In genomic region chr18:6414723-6415362, GRCh38 we compare ENCODE assay signal across 1 cellular context.
TF ChIP-seq lines count a peak whose summit lies in the region.

TSS of gene L3MBTL4 (minus strand) at chr18:6414911. CDS start at chr18:6311625, 103,286 bp downstream.

TF ChIP-seq in HepG2, 621 proteins besides CTCF, POLR2A, EP300 and RAD21 (continued from another document and continues in another):
- TF ChIP-seq, protein P1, sequence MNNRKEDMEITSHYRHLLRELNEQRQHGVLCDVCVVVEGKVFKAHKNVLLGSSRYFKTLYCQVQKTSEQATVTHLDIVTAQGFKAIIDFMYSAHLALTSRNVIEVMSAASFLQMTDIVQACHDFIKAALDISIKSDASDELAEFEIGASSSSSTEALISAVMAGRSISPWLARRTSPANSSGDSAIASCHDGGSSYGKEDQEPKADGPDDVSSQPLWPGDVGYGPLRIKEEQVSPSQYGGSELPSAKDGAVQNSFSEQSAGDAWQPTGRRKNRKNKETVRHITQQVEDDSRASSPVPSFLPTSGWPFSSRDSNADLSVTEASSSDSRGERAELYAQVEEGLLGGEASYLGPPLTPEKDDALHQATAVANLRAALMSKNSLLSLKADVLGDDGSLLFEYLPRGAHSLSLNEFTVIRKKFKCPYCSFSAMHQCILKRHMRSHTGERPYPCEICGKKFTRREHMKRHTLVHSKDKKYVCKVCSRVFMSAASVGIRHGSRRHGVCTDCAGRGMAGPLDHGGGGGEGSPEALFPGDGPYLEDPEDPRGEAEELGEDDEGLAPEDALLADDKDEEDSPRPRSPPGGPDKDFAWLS (CRISPR knock-in tag; IDR thresholded peaks at IDR 0.05; ENCODE audit: borderline replicate concordance), result no peak
- TF ChIP-seq ZNF292 (CRISPR knock-in tag; IDR thresholded peaks at IDR 0.05; ENCODE audit: borderline replicate concordance, low read depth), result 0 out of 2 replicates have a peak, but pooled peaks have one; percentile 25
- TF ChIP-seq ZFP37 (CRISPR knock-in tag; IDR thresholded peaks at IDR 0.05; ENCODE audit: borderline replicate concordance), result no peak
- TF ChIP-seq, protein P2, sequence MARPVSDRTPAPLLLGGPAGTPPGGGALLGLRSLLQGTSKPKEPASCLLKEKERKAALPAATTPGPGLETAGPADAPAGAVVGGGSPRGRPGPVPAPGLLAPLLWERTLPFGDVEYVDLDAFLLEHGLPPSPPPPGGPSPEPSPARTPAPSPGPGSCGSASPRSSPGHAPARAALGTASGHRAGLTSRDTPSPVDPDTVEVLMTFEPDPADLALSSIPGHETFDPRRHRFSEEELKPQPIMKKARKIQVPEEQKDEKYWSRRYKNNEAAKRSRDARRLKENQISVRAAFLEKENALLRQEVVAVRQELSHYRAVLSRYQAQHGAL (CRISPR knock-in tag; IDR thresholded peaks at IDR 0.05; ENCODE audit: not compliant biosample characterization), result no peak
- peak; percentile 55; the same call in 1 of the 2 replicates for TF ChIP-seq SALL1 (CRISPR knock-in tag; IDR thresholded peaks at IDR 0.05)
- TF ChIP-seq ZNF20 (CRISPR knock-in tag; IDR thresholded peaks at IDR 0.05), result no peak
- TF ChIP-seq DR1 (CRISPR knock-in tag; IDR thresholded peaks at IDR 0.05), result no peak
- no peak for TF ChIP-seq CBFB (CRISPR knock-in tag; IDR thresholded peaks at IDR 0.05)
- TF ChIP-seq KLF12 (CRISPR knock-in tag; IDR thresholded peaks at IDR 0.05; ENCODE audit: borderline replicate concordance), result 0 out of 2 replicates have a peak, but pooled peaks have one; percentile 24
- TF ChIP-seq HOXA3 (CRISPR knock-in tag; IDR thresholded peaks at IDR 0.05), result peak; percentile 29; the same call in 1 of the 2 replicates
- no peak for TF ChIP-seq CHD2 (IDR thresholded peaks at IDR 0.05; ENCODE audit: low read depth, low read length)
- no peak for TF ChIP-seq HMGA1 (CRISPR knock-in tag; conservative IDR thresholded peaks at IDR 0.05)
- peak; percentile 17; the same call in 1 of the 2 replicates for TF ChIP-seq ARID4A (CRISPR knock-in tag; IDR thresholded peaks at IDR 0.05; ENCODE audit: borderline replicate concordance)
- no peak for TF ChIP-seq MED8 (CRISPR knock-in tag; IDR thresholded peaks at IDR 0.05; ENCODE audit: insufficient replicate concordance)
- TF ChIP-seq, protein P3, sequence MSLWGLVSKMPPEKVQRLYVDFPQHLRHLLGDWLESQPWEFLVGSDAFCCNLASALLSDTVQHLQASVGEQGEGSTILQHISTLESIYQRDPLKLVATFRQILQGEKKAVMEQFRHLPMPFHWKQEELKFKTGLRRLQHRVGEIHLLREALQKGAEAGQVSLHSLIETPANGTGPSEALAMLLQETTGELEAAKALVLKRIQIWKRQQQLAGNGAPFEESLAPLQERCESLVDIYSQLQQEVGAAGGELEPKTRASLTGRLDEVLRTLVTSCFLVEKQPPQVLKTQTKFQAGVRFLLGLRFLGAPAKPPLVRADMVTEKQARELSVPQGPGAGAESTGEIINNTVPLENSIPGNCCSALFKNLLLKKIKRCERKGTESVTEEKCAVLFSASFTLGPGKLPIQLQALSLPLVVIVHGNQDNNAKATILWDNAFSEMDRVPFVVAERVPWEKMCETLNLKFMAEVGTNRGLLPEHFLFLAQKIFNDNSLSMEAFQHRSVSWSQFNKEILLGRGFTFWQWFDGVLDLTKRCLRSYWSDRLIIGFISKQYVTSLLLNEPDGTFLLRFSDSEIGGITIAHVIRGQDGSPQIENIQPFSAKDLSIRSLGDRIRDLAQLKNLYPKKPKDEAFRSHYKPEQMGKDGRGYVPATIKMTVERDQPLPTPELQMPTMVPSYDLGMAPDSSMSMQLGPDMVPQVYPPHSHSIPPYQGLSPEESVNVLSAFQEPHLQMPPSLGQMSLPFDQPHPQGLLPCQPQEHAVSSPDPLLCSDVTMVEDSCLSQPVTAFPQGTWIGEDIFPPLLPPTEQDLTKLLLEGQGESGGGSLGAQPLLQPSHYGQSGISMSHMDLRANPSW (CRISPR knock-in tag; IDR thresholded peaks at IDR 0.05; ENCODE audit: borderline replicate concordance), result no peak
- TF ChIP-seq NFKB2 (CRISPR knock-in tag; IDR thresholded peaks at IDR 0.05; ENCODE audit: borderline replicate concordance), result 0 out of 2 replicates have a peak, but pooled peaks have one; percentile 68
- TF ChIP-seq ZNF724P (CRISPR knock-in tag; IDR thresholded peaks at IDR 0.05; ENCODE audit: borderline replicate concordance), result no peak
- TF ChIP-seq SP1 (IDR thresholded peaks at IDR 0.05), result no peak
- no peak for TF ChIP-seq SP1 (CRISPR knock-in tag; IDR thresholded peaks at IDR 0.05)
- peak; percentile 35; the same call in 1 of the 2 replicates for TF ChIP-seq ZNF605 (CRISPR knock-in tag; IDR thresholded peaks at IDR 0.05)
- TF ChIP-seq GABPB1 (CRISPR knock-in tag; IDR thresholded peaks at IDR 0.05), result 0 out of 2 replicates have a peak, but pooled peaks have one; percentile 11
- TF ChIP-seq MED1 (CRISPR knock-in tag; IDR thresholded peaks at IDR 0.05), result peak; percentile 33
- TF ChIP-seq SIN3A (IDR thresholded peaks at IDR 0.05; ENCODE audit: borderline replicate concordance, low read depth, low read length), result peak; percentile 59; the same call in 1 of the 2 replicates
- TF ChIP-seq, protein P4, sequence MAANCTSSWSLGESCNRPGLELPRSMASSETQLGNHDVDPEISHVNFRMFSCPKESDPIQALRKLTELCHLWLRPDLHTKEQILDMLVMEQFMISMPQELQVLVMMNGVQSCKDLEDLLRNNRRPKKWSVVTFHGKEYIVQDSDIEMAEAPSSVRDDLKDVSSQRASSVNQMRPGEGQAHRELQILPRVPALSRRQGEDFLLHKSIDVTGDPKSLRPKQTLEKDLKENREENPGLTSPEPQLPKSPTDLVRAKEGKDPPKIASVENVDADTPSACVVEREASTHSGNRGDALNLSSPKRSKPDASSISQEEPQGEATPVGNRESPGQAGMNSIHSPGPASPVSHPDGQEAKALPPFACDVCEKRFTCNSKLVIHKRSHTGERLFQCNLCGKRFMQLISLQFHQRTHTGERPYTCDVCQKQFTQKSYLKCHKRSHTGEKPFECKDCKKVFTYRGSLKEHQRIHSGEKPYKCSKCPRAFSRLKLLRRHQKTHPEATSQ (CRISPR knock-in tag; IDR thresholded peaks at IDR 0.05; ENCODE audit: borderline replicate concordance), result 0 out of 2 replicates have a peak, but pooled peaks have one; percentile 24
- peak; percentile 26 for TF ChIP-seq ZFX (CRISPR knock-in tag; IDR thresholded peaks at IDR 0.05; ENCODE audit: low read depth)
- TF ChIP-seq AHDC1 (CRISPR knock-in tag; IDR thresholded peaks at IDR 0.05; ENCODE audit: borderline replicate concordance), result no peak
- TF ChIP-seq KDM2A (CRISPR knock-in tag; IDR thresholded peaks at IDR 0.05; ENCODE audit: borderline replicate concordance, low read depth), result peak; percentile 37; the same call in 1 of the 2 replicates
- peak; percentile 54 for TF ChIP-seq POLR2AphosphoS5 (IDR thresholded peaks at IDR 0.05; ENCODE audit: low read depth, low read length)
- TF ChIP-seq, protein P5, sequence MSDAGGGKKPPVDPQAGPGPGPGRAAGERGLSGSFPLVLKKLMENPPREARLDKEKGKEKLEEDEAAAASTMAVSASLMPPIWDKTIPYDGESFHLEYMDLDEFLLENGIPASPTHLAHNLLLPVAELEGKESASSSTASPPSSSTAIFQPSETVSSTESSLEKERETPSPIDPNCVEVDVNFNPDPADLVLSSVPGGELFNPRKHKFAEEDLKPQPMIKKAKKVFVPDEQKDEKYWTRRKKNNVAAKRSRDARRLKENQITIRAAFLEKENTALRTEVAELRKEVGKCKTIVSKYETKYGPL (CRISPR knock-in tag; IDR thresholded peaks at IDR 0.05), result no peak
- peak; percentile 9; the same call in 1 of the 2 replicates for TF ChIP-seq ATF7-NPFF (CRISPR knock-in tag; IDR thresholded peaks at IDR 0.05; ENCODE audit: low read depth)
- 0 out of 2 replicates have a peak, but pooled peaks have one; percentile 25 for TF ChIP-seq SALL2 (CRISPR knock-in tag; IDR thresholded peaks at IDR 0.05)
- TF ChIP-seq ZGPAT (CRISPR knock-in tag; IDR thresholded peaks at IDR 0.05), result no peak
- TF ChIP-seq ZNF503 (CRISPR knock-in tag; IDR thresholded peaks at IDR 0.05), result 0 out of 2 replicates have a peak, but pooled peaks have one; percentile 13
- 0 out of 2 replicates have a peak, but pooled peaks have one; percentile 32 for TF ChIP-seq ZMYM4 (CRISPR knock-in tag; IDR thresholded peaks at IDR 0.05)
- TF ChIP-seq, protein P6, sequence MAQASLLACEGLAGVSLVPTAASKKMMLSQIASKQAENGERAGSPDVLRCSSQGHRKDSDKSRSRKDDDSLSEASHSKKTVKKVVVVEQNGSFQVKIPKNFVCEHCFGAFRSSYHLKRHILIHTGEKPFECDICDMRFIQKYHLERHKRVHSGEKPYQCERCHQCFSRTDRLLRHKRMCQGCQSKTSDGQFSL (CRISPR knock-in tag; IDR thresholded peaks at IDR 0.05), result 0 out of 2 replicates have a peak, but pooled peaks have one; percentile 14
